Comparison of ENCODE assay signal across 10 cellular contexts in the genomic region with DNA sequence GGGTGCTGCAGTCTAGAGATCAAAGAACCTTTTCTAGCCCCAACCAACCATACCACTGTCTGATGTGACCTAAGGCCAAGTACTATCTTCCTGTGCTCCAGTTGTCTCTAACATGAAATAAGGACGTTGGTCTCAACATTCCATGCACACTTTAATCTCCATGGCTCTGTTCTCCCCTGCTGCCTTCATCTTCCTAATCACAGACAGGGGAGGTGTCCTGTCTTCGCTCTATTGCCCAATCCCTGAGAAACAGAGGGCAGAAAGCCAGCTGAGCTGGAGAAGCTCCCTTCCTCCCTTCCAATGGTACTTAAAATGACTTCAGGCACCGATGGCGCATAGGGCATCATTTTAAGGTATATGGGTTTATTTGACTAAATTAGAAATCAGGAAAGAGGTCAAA.
A peak's percentile ranks its signal among the peaks of the same experiment; 100 is the strongest.
DNase-seq lines count a peak whose midpoint lies in the region; ATAC-seq and TF ChIP-seq lines count a peak whose summit lies in the region.
"Had no signal": no experiment of that assay in that cellular context is flagged by ENCODE, and none has a peak within 500 bp of the region (broad histone marks: within the 10 kb centered on the region; RNA-seq: fewer than 3 reads in every experiment).

No MANE protein-coding gene starts in this region.

- H3K27me3 ChIP-seq in left lung, result peaks cover 0 to 9% of the 10 kb centered on the region in 2 donors
- H3K27me3 ChIP-seq: BE2C had no signal

- ATAC-seq in left cardiac atrium (peak; percentile 42 to 73), left lung (no peak)

- no peaks in the 10 kb centered on the region for H3K36me3 ChIP-seq in left lung
- H3K36me3 ChIP-seq: BE2C had no signal

- no peak for TF ChIP-seq CTCF in left lung (IDR thresholded peaks at IDR 0.05)

- intact Hi-C loops in left cardiac atrium (cut with DNase I) (loop anchor here in 1 of 2 donors (5.0 to 10.0 kb wide), 2 partner anchors 152 to 275 kb away; a partner anchor contains a TSS), left lung (cut with DNase I) (no loop called here)

- H3K9me3 ChIP-seq in left lung, result no peaks in the 10 kb centered on the region
- H3K9me3 ChIP-seq: BE2C had no signal

- H3K27ac ChIP-seq in left lung, result no peak overlapping the region

- H3K4me1 ChIP-seq in left lung, result no peaks in the 10 kb centered on the region

- DNase-seq in ELF-1 (ENCODE audit: low read depth, low spot score) (peak; percentile 35), ecto neural progenitor cell (ENCODE audit: low spot score) (peak; percentile 36), left cardiac atrium (peak; percentile 24), islet precursor cell (peak; percentile 72), RKO (ENCODE audit: low spot score) (no peak), NCI-H1694 (lab: John Stamatoyannopoulos, UW) (no peak), left lung (no peak)
- DNase-seq: DMS 273 treated with DMSO at 0.1 percent for 48 hours, GOT3 had no signal

- H3K4me3 ChIP-seq in left lung, result no peak overlapping the region

Comparison
In these comparisons a context has a peak if more than half of its experiments do, and no peak if none do; other contexts are left out.
1. DNase-seq: peak in ELF-1 (single experiment), ecto neural progenitor cell (single experiment), left cardiac atrium (single experiment) and islet precursor cell (single experiment); none in RKO (single experiment), NCI-H1694 (single experiment) and left lung (0 of 2).